8 cellular contexts compared by ENCODE assay signal in the genomic region with DNA sequence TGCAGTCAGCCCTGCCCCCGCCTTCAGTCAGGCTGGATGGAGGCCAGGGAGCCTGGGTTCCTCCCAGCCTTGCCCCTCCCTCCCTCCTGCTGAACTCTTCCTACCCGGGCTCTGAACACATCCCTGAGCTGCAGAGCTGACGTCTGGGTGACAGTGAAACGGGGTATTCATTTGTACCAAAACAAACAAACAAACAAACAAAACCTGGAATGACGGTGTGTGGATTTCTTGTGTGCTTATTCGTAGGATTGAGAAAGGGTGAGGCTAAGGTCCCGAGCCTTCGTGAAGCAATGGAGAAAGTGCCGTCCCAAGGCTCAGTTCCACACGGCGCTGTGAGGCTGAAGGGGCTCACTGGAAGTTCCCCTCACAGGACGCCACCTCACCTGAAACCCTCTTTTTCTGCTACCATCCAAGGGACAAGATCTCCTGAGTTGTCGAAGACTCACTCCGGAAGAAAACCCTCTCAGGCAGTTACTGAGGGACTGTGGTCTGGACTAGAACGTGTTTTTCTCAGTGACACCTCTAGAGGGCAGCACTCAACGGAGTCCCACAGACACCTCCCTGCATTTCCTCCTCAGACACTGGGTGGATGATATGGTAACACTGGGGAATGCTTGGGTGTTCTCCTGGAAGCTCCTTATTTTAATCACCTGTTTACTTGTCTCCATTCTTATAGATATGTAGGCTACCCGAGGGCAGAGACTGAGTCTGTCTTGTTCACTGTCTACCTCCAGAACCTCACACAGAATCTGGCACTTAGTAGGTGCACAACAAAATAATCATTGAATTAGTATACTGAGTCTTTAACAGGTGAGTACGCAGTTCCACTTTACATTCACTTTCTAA. TPM values are rescaled to one million over a fixed set of nuclear protein-coding genes. Genes with fewer than 3 reads are reported as not detected.
DNase-seq lines count a peak whose midpoint lies in the region; ATAC-seq and TF ChIP-seq lines count a peak whose summit lies in the region.

No MANE protein-coding gene starts in this region.

- TF ChIP-seq POLR2A in NB4 (IDR thresholded peaks at IDR 0.05; ENCODE audit: extremely low read depth, insufficient read length) (no peak), vagina (IDR thresholded peaks at IDR 0.05) (no peak)

- peak overlapping the region; percentile 36 for H3K4me3 ChIP-seq in GM12865 (ENCODE audit: low read depth, low read length)
- H3K4me3 ChIP-seq in NB4 (ENCODE audit: low read depth, low read length), result peak overlapping the region; percentile 50
- H3K4me3 ChIP-seq in left ventricle myocardium inferior, result peak overlapping the region; percentile 69
- H3K4me3 ChIP-seq in vagina, result peak overlapping the region; percentile 41 to 56

- DNase-seq in GM12865 (ENCODE audit: low read depth), result peak; percentile 69
- peak; percentile 68 for DNase-seq in NB4 (ENCODE audit: low read depth)
- peak; percentile 60 for DNase-seq in SKM-1 (lab: John Stamatoyannopoulos, UW; ENCODE audit: unreplicated experiment)
- DNase-seq in activated naive CD8-positive, alpha-beta T cell treated with anti-CD3 and anti-CD28 coated beads, Interleukin-2, amount 50 U/mL, for 16 hours (ENCODE audit: low read depth, low spot score), result peak; percentile 32
- DNase-seq in left ventricle myocardium inferior, result peak; percentile 29
- DNase-seq in pulmonary artery endothelial cell (ENCODE audit: low read depth, low spot score), result peak; percentile 11
- no peak for DNase-seq in vagina (ENCODE audit: extremely low spot score in 2 of 2)

- TF ChIP-seq CTCF in GM12865 (IDR thresholded peaks at IDR 0.05; ENCODE audit: insufficient read depth, low read depth, low read length, missing control alignments), result peak; percentile 79
- TF ChIP-seq CTCF in NB4 (IDR thresholded peaks at IDR 0.05; ENCODE audit: low read depth, low read length), result peak; percentile 76
- peak; percentile 89 for TF ChIP-seq CTCF in left ventricle myocardium inferior (IDR thresholded peaks at IDR 0.05; ENCODE audit: borderline replicate concordance)
- peak; percentile 61 to 68 (median 67) for TF ChIP-seq CTCF in vagina (IDR thresholded peaks at IDR 0.05)

- peak; percentile 99 for ATAC-seq in HG02610 (IDR thresholded peaks at IDR 0.05; ENCODE audit: unreplicated experiment)

- intact Hi-C loops in left ventricle myocardium inferior (cut with micrococcal nuclease) (no loop called here), vagina (cut with DNase I) (no loop called here)

- H3K36me3 ChIP-seq in left ventricle myocardium inferior, result no peaks in the 10 kb centered on the region
- H3K36me3 ChIP-seq in vagina, result no peaks in the 10 kb centered on the region

- H3K4me1 ChIP-seq in left ventricle myocardium inferior, result no peaks in the 10 kb centered on the region
- H3K4me1 ChIP-seq in vagina, result peaks cover 6% of the 10 kb centered on the region

- H3K9me3 ChIP-seq in left ventricle myocardium inferior (replicated peaks) (no peaks in the 10 kb centered on the region), vagina (no peaks in the 10 kb centered on the region)

- peak overlapping the region; percentile 40 for H3K27ac ChIP-seq in left ventricle myocardium inferior (replicated peaks)
- peak overlapping the region; percentile 73 for H3K27ac ChIP-seq in vagina

- H3K27me3 ChIP-seq in left ventricle myocardium inferior (ENCODE audit: low read depth), result no peaks in the 10 kb centered on the region
- H3K27me3 ChIP-seq in vagina, result no peaks in the 10 kb centered on the region

RNA-seq across cellular contexts. Expression of a gene that starts 27.3 kb away (rescaled TPM):
- total RNA-seq in left ventricle myocardium inferior, result not detected
- not detected in 2 replicates for total RNA-seq in pulmonary artery endothelial cell
- not detected for total RNA-seq in vagina

RNA-seq across cellular contexts. Expression of a gene that starts 41.6 kb away (rescaled TPM):
- total RNA-seq in left ventricle myocardium inferior, result not detected
- not detected in 2 replicates for total RNA-seq in pulmonary artery endothelial cell
- not detected for total RNA-seq in vagina

Comparison
In these comparisons a context has a peak if more than half of its experiments do, and no peak if none do; other contexts are left out.
1. DNase-seq: peak in GM12865 (single experiment), NB4 (single experiment), SKM-1 (single experiment), activated naive CD8-positive, alpha-beta T cell treated with anti-CD3 and anti-CD28 coated beads, Interleukin-2, amount 50 U/mL, for 16 hours (single experiment), left ventricle myocardium inferior (single experiment) and pulmonary artery endothelial cell (single experiment); none in vagina (0 of 2).
2. Peak in every context shown above with its lines, with median percentiles within 50 percentile points of each other: H3K4me3 ChIP-seq and CTCF ChIP-seq.